In the genomic region with DNA sequence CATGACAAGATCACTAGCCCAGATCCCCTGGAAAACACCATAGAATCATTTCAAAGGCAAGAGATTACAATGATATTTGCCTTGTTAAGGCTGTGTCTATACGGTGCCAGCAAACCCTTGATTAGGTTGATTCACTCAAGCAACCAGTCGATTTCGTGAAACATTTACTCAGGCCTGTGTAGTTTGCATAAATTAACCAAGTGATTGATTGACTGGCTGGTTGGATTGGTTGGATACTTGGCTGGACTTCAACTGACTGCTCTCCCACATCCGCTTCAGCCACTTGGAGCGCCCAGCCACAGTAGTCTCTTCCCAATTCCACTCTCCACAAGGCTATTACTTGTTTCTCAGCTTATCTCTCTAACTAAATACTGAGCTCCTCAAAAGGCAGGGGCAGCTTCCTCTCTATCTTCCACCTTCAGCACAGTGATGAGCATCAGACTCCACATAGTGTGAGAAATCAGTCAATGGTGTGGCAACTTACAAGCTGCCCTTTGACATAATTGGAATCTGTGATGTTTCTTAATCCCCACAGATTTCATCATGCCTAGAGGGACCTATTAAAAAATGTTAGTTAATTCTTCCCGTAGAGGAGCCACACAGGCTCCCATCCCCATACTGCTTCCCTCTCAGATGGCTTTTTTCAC, we compare ENCODE assay signal across 14 cellular contexts.
DNase-seq lines count a peak whose midpoint lies in the region; ATAC-seq and TF ChIP-seq lines count a peak whose summit lies in the region.
"Had no signal": no experiment of that assay in that cellular context is flagged by ENCODE, and none has a peak within 500 bp of the region (broad histone marks: within the 10 kb centered on the region; RNA-seq: fewer than 3 reads in every experiment).

No MANE protein-coding gene starts in this region.

- H3K4me3 ChIP-seq in breast epithelium = no peak overlapping the region
- no peak overlapping the region for H3K4me3 ChIP-seq in hepatocyte
- H3K4me3 ChIP-seq in mucosa of descending colon = no peak overlapping the region
- H3K4me3 ChIP-seq in endodermal cell (ENCODE audit: low read length) = no peak overlapping the region
- H3K4me3 ChIP-seq: PC-9 had no signal

- H3K4me1 Mint-ChIP-seq in MCF 10A (ENCODE audit: insufficient read depth, unreplicated experiment) (no peaks in the 10 kb centered on the region), endodermal cell (peaks cover 5% of the 10 kb centered on the region)
- H3K4me1 Mint-ChIP-seq in stimulated activated naive CD8-positive, alpha-beta T cell treated with anti-CD3 and anti-CD28 coated beads, Interleukin-15, amount 100 ng/mL, for 72 hours = no peaks in the 10 kb centered on the region

- DNase-seq in MCF 10A (ENCODE audit: unreplicated experiment) (peak; percentile 7), breast epithelium (ENCODE audit: low spot score in 2 of 2) (no peak), hepatocyte (ENCODE audit: low spot score) (peak; percentile 11), mucosa of descending colon (peak; percentile 27 to 50 (median 37)), endodermal cell (no peak), NCI-H1436 (lab: John Stamatoyannopoulos, UW) (no peak)
- DNase-seq in stimulated activated naive CD8-positive, alpha-beta T cell treated with anti-CD3 and anti-CD28 coated beads, Interleukin-15, amount 100 ng/mL, for 72 hours = no peak
- DNase-seq: C1 segment of cervical spinal cord, GF-D8, NCI-H1092, NCI-H526 treated with DMSO at 0.1 percent for 48 hours, PC-9 had no signal

- H3K9me3 ChIP-seq in breast epithelium (no peaks in the 10 kb centered on the region), hepatocyte (ENCODE audit: low read depth) (no peaks in the 10 kb centered on the region), mucosa of descending colon (no peaks in the 10 kb centered on the region), endodermal cell (ENCODE audit: control insufficient read depth, low read length) (no peaks in the 10 kb centered on the region)

- H3K4me2 ChIP-seq in hepatocyte = peak overlapping the region; percentile 11
- H3K4me2 ChIP-seq: KMS-11, PC-9 had no signal

- no peak for TF ChIP-seq POLR2A in breast epithelium (IDR thresholded peaks at IDR 0.05)

- H3K79me2 ChIP-seq in hepatocyte = no peaks in the 10 kb centered on the region

- H3K4me3 Mint-ChIP-seq in MCF 10A (ENCODE audit: unreplicated experiment) (no peak overlapping the region), endodermal cell (no peak overlapping the region)
- H3K4me3 Mint-ChIP-seq in stimulated activated naive CD8-positive, alpha-beta T cell treated with anti-CD3 and anti-CD28 coated beads, Interleukin-15, amount 100 ng/mL, for 72 hours = no peak overlapping the region

- H3K36me3 ChIP-seq in breast epithelium (no peaks in the 10 kb centered on the region), hepatocyte (replicated peaks; ENCODE audit: insufficient read depth, low read depth) (no peaks in the 10 kb centered on the region), mucosa of descending colon (ENCODE audit: low read depth) (no peaks in the 10 kb centered on the region), endodermal cell (ENCODE audit: control insufficient read depth, insufficient read depth, low read length) (no peaks in the 10 kb centered on the region)

- CTCF ChIA-PET in MCF 10A (lab: Yijun Ruan, JAX) = no interaction called here

- H3K27me3 ChIP-seq in breast epithelium (no peaks in the 10 kb centered on the region), hepatocyte (no peaks in the 10 kb centered on the region), endodermal cell (ENCODE audit: control insufficient read depth, insufficient read depth, low read length, poor library complexity, severe bottlenecking) (no peaks in the 10 kb centered on the region)

- H3K4me1 ChIP-seq in breast epithelium = no peaks in the 10 kb centered on the region
- H3K4me1 ChIP-seq in hepatocyte (ENCODE audit: insufficient read depth) = no peaks in the 10 kb centered on the region
- peaks cover 8% of the 10 kb centered on the region for H3K4me1 ChIP-seq in mucosa of descending colon (ENCODE audit: low read depth)
- H3K4me1 ChIP-seq in endodermal cell (ENCODE audit: control insufficient read depth, insufficient read depth, low read length) = peaks cover 3% of the 10 kb centered on the region

- TF ChIP-seq CTCF in MCF 10A (IDR thresholded peaks at IDR 0.05; ENCODE audit: unreplicated experiment) (no peak), breast epithelium (IDR thresholded peaks at IDR 0.05) (no peak), hepatocyte (IDR thresholded peaks at IDR 0.05; ENCODE audit: poor library complexity) (no peak), mucosa of descending colon (IDR thresholded peaks at IDR 0.05) (no peak), endodermal cell (conservative IDR thresholded peaks at IDR 0.05) (no peak)

- no peaks in the 10 kb centered on the region for H3K9me3 Mint-ChIP-seq in MCF 10A (ENCODE audit: unreplicated experiment)
- no peaks in the 10 kb centered on the region for H3K9me3 Mint-ChIP-seq in endodermal cell
- H3K9me3 Mint-ChIP-seq in stimulated activated naive CD8-positive, alpha-beta T cell treated with anti-CD3 and anti-CD28 coated beads, Interleukin-15, amount 100 ng/mL, for 72 hours = no peaks in the 10 kb centered on the region

- intact Hi-C loops in MCF 10A (cut with micrococcal nuclease) = no loop called here
- intact Hi-C loops in breast epithelium (cut with DNase I; ENCODE audit: low total_unique reads) = no loop called here
- intact Hi-C loops in mucosa of descending colon (cut with DNase I, micrococcal nuclease) = no loop called here

- H2AFZ ChIP-seq in hepatocyte = no peak overlapping the region
- H2AFZ ChIP-seq: PC-9 had no signal

- no peak overlapping the region for H3K9ac ChIP-seq in endodermal cell (ENCODE audit: extremely low read depth, low read length, poor library complexity, severe bottlenecking)
- H3K9ac ChIP-seq: KMS-11 had no signal

- BruUV-seq in MCF 10A (replicated peaks; lab: Mats Ljungman, UMichigan) = no TSS peak

- no peaks in the 10 kb centered on the region for H3K9me2 ChIP-seq in hepatocyte (replicated peaks; ENCODE audit: insufficient read depth)

- H3K27me3 Mint-ChIP-seq in MCF 10A (ENCODE audit: insufficient read depth, unreplicated experiment) (peaks cover 26% of the 10 kb centered on the region), endodermal cell (ENCODE audit: insufficient read depth) (peaks cover 5% of the 10 kb centered on the region)
- H3K27me3 Mint-ChIP-seq in stimulated activated naive CD8-positive, alpha-beta T cell treated with anti-CD3 and anti-CD28 coated beads, Interleukin-15, amount 100 ng/mL, for 72 hours = peaks cover 47% of the 10 kb centered on the region

- ATAC-seq in mucosa of descending colon (peak; percentile 86), GM21576 (IDR thresholded peaks at IDR 0.05; ENCODE audit: unreplicated experiment) (no peak)
- no peak for ATAC-seq in stimulated activated naive CD8-positive, alpha-beta T cell treated with anti-CD3 and anti-CD28 coated beads, Interleukin-15, amount 100 ng/mL, for 72 hours

- POLR2A ChIA-PET in MCF 10A (lab: Yijun Ruan, JAX) = interaction anchor here (1.0 kb wide), 1 partner anchor 10 kb away, joined by 3 read pairs; no protein-coding TSS in a partner anchor

- WGBS in hepatocyte (ENCODE audit: low lambda C conversion rate, missing lambda C conversion rate) = 52% methylated on average over 6 of the region's 6 CpGs
- 92 to 93% methylated on average over 2 to 6 of the region's 6 CpGs for WGBS in endodermal cell (ENCODE audit: insufficient coverage in 1 of 2, insufficient read length in 1 of 2), 2 experiments

- H3K27ac Mint-ChIP-seq in MCF 10A (ENCODE audit: low read depth, unreplicated experiment) = no peak overlapping the region
- H3K27ac Mint-ChIP-seq in endodermal cell = no peak overlapping the region
- no peak overlapping the region for H3K27ac Mint-ChIP-seq in stimulated activated naive CD8-positive, alpha-beta T cell treated with anti-CD3 and anti-CD28 coated beads, Interleukin-15, amount 100 ng/mL, for 72 hours

- no peaks in the 10 kb centered on the region for H4K20me1 ChIP-seq in hepatocyte (ENCODE audit: insufficient read depth, poor library complexity, severe bottlenecking)

- H3K36me3 Mint-ChIP-seq in MCF 10A (ENCODE audit: insufficient read depth, unreplicated experiment) (no peaks in the 10 kb centered on the region), endodermal cell (ENCODE audit: low read depth) (no peaks in the 10 kb centered on the region)

- H3K27ac ChIP-seq in breast epithelium (no peak overlapping the region), hepatocyte (no peak overlapping the region), endodermal cell (ENCODE audit: low read depth, low read length) (no peak overlapping the region)
- H3K27ac ChIP-seq: KMS-11, PC-9 had no signal

Comparison
In these comparisons a context has a peak if more than half of its experiments do, and no peak if none do; other contexts are left out.
1. DNase-seq: peak in MCF 10A (single experiment), hepatocyte (single experiment) and mucosa of descending colon (3 of 3); none in breast epithelium (0 of 2), endodermal cell (single experiment), NCI-H1436 (single experiment) and stimulated activated naive CD8-positive, alpha-beta T cell treated with anti-CD3 and anti-CD28 coated beads, Interleukin-15, amount 100 ng/mL, for 72 hours (0 of 2).